In genomic region chrX:68916891-68917290, GRCh38 we compare ENCODE assay signal across 25 cellular contexts.
"Had no signal": no experiment of that assay in that cellular context is flagged by ENCODE, and none has a peak within 500 bp of the region (broad histone marks: within the 10 kb centered on the region; RNA-seq: fewer than 3 reads in every experiment).

No MANE protein-coding gene starts in this region.

- H3K27me3 ChIP-seq: gastrocnemius medialis, suprapubic skin, transverse colon, upper lobe of right lung, uterus had no signal

- H3K27ac ChIP-seq: epithelial cell of prostate, gastrocnemius medialis, pancreas, suprapubic skin, transverse colon, upper lobe of right lung, uterus had no signal

- H3K4me2 ChIP-seq: smooth muscle cell had no signal

- FAIRE-seq: kidney, pancreas had no signal

- H3K9me3 ChIP-seq: gastrocnemius medialis, pancreas, suprapubic skin, transverse colon, upper lobe of right lung, uterus had no signal

- H3K4me1 ChIP-seq: gastrocnemius medialis, pancreas, suprapubic skin, transverse colon, upper lobe of right lung, uterus had no signal

- ATAC-seq: esophagus mucosa; gastrocnemius medialis; left lobe of liver; natural killer cell; pancreas; sciatic nerve; stimulated activated naive CD8-positive, alpha-beta T cell treated with anti-CD3 and anti-CD28 coated beads, Interleukin-15, amount 100 ng/mL, for 72 hours; upper lobe of right lung had no signal

- H3K4me3 ChIP-seq: gastrocnemius medialis, lung, pancreas, smooth muscle cell, suprapubic skin, transverse colon, upper lobe of right lung, uterus had no signal

- H3K36me3 ChIP-seq: gastrocnemius medialis, pancreas, suprapubic skin, transverse colon, upper lobe of right lung, uterus had no signal

- DNase-seq: effector CD8-positive, alpha-beta T cell; endodermal cell; foreskin fibroblast; gastrocnemius medialis; head of caudate nucleus; kidney; natural killer cell; occipital lobe; pancreas; stimulated activated CD4-positive, alpha-beta T cell treated with anti-CD3 and anti-CD28 coated beads, Interleukin-12 subunit alpha, Interleukin-12 subunit beta, amount 100 ng/mL, for 4 hours; stimulated activated CD4-positive, alpha-beta T cell treated with anti-CD3 and anti-CD28 coated beads, Interleukin-1b, Interleukin-23, amount 100 ng/mL, for 48 hours; stimulated activated CD4-positive, alpha-beta T cell treated with anti-CD3 and anti-CD28 coated beads, Interleukin-4, amount 100 ng/mL, for 1 hour; stimulated activated CD8-positive, alpha-beta memory T cell treated with anti-CD3 and anti-CD28 coated beads, Interleukin-4, amount 100 ng/mL, for 48 hours; stimulated activated naive CD4-positive, alpha-beta T cell; stimulated activated naive CD8-positive, alpha-beta T cell treated with anti-CD3 and anti-CD28 coated beads, Interleukin-15, amount 100 ng/mL, for 72 hours; transverse colon; upper lobe of right lung; uterus had no signal
